In the genomic region with DNA sequence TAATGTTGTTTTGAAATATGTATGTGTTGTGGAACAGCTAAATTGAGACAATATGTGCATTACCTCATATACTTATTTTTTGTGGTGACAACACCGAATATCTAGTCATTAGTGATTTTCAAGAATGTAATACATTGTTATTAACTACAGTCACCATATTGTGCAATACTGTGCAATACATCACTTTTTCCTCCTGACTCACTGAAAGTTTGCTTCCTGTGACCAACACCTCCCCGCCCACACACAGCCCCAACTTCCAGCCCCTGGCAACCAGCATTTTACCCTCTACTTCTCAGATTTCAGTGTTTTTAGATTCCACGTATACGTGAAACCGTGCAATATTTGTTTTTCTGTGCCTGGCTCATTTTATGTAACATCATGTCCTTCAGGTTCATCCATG, we compare ENCODE assay signal across 1 cellular context.
A peak's percentile ranks its signal among the peaks of the same experiment; 100 is the strongest.
TF ChIP-seq lines count a peak whose summit lies in the region.

No MANE protein-coding gene starts in this region.

TF ChIP-seq in K562, 482 proteins besides CTCF, POLR2A, EP300 and RAD21 (continued from another document):
- no peak for TF ChIP-seq NR2C2 (CRISPR knock-in tag; IDR thresholded peaks at IDR 0.05)
- peak; percentile 21; the same call in 1 of the 2 replicates for TF ChIP-seq NR2C2 (tag; IDR thresholded peaks at IDR 0.05)
- TF ChIP-seq MEIS2 (IDR thresholded peaks at IDR 0.05; ENCODE audit: partially characterized antibody): peak; percentile 15
- TF ChIP-seq, protein P1, sequence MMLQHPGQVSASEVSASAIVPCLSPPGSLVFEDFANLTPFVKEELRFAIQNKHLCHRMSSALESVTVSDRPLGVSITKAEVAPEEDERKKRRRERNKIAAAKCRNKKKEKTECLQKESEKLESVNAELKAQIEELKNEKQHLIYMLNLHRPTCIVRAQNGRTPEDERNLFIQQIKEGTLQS (IDR thresholded peaks at IDR 0.05): peak; percentile 66
- TF ChIP-seq, protein P1 (CRISPR knock-in tag; conservative IDR thresholded peaks at IDR 0.05): no peak
- TF ChIP-seq FOSL1 (tag; conservative IDR thresholded peaks at IDR 0.05): peak; percentile 80
TF ChIP-seq in K562: peak in this region for 14.
